In genomic region chr14:101918125-101918989, GRCh38 we compare ENCODE assay signal across 2 cellular contexts.
TF ChIP-seq lines count a peak whose summit lies in the region.

No MANE protein-coding gene starts in this region.

TF ChIP-seq in SK-N-SH, 30 proteins besides CTCF, POLR2A, EP300 and RAD21 (continued from another document):
- TF ChIP-seq, protein P1, sequence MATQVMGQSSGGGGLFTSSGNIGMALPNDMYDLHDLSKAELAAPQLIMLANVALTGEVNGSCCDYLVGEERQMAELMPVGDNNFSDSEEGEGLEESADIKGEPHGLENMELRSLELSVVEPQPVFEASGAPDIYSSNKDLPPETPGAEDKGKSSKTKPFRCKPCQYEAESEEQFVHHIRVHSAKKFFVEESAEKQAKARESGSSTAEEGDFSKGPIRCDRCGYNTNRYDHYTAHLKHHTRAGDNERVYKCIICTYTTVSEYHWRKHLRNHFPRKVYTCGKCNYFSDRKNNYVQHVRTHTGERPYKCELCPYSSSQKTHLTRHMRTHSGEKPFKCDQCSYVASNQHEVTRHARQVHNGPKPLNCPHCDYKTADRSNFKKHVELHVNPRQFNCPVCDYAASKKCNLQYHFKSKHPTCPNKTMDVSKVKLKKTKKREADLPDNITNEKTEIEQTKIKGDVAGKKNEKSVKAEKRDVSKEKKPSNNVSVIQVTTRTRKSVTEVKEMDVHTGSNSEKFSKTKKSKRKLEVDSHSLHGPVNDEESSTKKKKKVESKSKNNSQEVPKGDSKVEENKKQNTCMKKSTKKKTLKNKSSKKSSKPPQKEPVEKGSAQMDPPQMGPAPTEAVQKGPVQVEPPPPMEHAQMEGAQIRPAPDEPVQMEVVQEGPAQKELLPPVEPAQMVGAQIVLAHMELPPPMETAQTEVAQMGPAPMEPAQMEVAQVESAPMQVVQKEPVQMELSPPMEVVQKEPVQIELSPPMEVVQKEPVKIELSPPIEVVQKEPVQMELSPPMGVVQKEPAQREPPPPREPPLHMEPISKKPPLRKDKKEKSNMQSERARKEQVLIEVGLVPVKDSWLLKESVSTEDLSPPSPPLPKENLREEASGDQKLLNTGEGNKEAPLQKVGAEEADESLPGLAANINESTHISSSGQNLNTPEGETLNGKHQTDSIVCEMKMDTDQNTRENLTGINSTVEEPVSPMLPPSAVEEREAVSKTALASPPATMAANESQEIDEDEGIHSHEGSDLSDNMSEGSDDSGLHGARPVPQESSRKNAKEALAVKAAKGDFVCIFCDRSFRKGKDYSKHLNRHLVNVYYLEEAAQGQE (IDR thresholded peaks at IDR 0.05; ENCODE audit: low read depth, low read length): no peak
- no peak for TF ChIP-seq SIN3A (IDR thresholded peaks at IDR 0.05; ENCODE audit: borderline replicate concordance, low read depth, low read length)
- TF ChIP-seq, protein P2, sequence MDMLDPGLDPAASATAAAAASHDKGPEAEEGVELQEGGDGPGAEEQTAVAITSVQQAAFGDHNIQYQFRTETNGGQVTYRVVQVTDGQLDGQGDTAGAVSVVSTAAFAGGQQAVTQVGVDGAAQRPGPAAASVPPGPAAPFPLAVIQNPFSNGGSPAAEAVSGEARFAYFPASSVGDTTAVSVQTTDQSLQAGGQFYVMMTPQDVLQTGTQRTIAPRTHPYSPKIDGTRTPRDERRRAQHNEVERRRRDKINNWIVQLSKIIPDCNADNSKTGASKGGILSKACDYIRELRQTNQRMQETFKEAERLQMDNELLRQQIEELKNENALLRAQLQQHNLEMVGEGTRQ (IDR thresholded peaks at IDR 0.05; ENCODE audit: borderline replicate concordance, low read depth, low read length): no peak
- TF ChIP-seq, protein P3, sequence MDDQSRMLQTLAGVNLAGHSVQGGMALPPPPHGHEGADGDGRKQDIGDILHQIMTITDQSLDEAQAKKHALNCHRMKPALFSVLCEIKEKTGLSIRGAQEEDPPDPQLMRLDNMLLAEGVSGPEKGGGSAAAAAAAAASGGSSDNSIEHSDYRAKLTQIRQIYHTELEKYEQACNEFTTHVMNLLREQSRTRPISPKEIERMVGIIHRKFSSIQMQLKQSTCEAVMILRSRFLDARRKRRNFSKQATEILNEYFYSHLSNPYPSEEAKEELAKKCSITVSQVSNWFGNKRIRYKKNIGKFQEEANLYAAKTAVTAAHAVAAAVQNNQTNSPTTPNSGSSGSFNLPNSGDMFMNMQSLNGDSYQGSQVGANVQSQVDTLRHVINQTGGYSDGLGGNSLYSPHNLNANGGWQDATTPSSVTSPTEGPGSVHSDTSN (IDR thresholded peaks at IDR 0.05): no peak
- no peak for TF ChIP-seq ZBTB33 (IDR thresholded peaks at IDR 0.05; ENCODE audit: borderline replicate concordance, low read depth)
- no peak for TF ChIP-seq MXI1 (IDR thresholded peaks at IDR 0.05; ENCODE audit: low read depth, low read length)
- no peak for TF ChIP-seq JUND (IDR thresholded peaks at IDR 0.05)

TF ChIP-seq in SK-N-SH treated with all-trans-retinoic acid at 6 μM for 48 hours, 23 proteins besides CTCF, POLR2A, EP300 and RAD21 (continued from another document):
- TF ChIP-seq, protein P4, sequence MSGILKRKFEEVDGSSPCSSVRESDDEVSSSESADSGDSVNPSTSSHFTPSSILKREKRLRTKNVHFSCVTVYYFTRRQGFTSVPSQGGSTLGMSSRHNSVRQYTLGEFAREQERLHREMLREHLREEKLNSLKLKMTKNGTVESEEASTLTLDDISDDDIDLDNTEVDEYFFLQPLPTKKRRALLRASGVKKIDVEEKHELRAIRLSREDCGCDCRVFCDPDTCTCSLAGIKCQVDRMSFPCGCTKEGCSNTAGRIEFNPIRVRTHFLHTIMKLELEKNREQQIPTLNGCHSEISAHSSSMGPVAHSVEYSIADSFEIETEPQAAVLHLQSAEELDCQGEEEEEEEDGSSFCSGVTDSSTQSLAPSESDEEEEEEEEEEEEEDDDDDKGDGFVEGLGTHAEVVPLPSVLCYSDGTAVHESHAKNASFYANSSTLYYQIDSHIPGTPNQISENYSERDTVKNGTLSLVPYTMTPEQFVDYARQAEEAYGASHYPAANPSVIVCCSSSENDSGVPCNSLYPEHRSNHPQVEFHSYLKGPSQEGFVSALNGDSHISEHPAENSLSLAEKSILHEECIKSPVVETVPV (CRISPR knock-in tag; IDR thresholded peaks at IDR 0.05): no peak
- TF ChIP-seq OSR1 (CRISPR knock-in tag; IDR thresholded peaks at IDR 0.05): no peak
- no peak for TF ChIP-seq SNAI2 (CRISPR knock-in tag; IDR thresholded peaks at IDR 0.05)
- TF ChIP-seq, protein P5, sequence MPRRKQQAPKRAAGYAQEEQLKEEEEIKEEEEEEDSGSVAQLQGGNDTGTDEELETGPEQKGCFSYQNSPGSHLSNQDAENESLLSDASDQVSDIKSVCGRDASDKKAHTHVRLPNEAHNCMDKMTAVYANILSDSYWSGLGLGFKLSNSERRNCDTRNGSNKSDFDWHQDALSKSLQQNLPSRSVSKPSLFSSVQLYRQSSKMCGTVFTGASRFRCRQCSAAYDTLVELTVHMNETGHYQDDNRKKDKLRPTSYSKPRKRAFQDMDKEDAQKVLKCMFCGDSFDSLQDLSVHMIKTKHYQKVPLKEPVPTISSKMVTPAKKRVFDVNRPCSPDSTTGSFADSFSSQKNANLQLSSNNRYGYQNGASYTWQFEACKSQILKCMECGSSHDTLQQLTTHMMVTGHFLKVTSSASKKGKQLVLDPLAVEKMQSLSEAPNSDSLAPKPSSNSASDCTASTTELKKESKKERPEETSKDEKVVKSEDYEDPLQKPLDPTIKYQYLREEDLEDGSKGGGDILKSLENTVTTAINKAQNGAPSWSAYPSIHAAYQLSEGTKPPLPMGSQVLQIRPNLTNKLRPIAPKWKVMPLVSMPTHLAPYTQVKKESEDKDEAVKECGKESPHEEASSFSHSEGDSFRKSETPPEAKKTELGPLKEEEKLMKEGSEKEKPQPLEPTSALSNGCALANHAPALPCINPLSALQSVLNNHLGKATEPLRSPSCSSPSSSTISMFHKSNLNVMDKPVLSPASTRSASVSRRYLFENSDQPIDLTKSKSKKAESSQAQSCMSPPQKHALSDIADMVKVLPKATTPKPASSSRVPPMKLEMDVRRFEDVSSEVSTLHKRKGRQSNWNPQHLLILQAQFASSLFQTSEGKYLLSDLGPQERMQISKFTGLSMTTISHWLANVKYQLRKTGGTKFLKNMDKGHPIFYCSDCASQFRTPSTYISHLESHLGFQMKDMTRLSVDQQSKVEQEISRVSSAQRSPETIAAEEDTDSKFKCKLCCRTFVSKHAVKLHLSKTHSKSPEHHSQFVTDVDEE (CRISPR knock-in tag; IDR thresholded peaks at IDR 0.05): no peak
- no peak for TF ChIP-seq ZNF8 (CRISPR knock-in tag; IDR thresholded peaks at IDR 0.05)
- no peak for TF ChIP-seq ARNTL (CRISPR knock-in tag; IDR thresholded peaks at IDR 0.05; ENCODE audit: borderline replicate concordance, low read depth)
- TF ChIP-seq ZNF70 (CRISPR knock-in tag; IDR thresholded peaks at IDR 0.05): no peak
- TF ChIP-seq TCF4 (CRISPR knock-in tag; IDR thresholded peaks at IDR 0.05; ENCODE audit: borderline replicate concordance): no peak
- no peak for TF ChIP-seq ZC3H10 (CRISPR knock-in tag; IDR thresholded peaks at IDR 0.05)
- TF ChIP-seq ZNF565 (CRISPR knock-in tag; conservative IDR thresholded peaks at IDR 0.05; ENCODE audit: low read depth): no peak
- TF ChIP-seq GLIS3 (CRISPR knock-in tag; IDR thresholded peaks at IDR 0.05): no peak
- no peak for TF ChIP-seq ESRRG (CRISPR knock-in tag; IDR thresholded peaks at IDR 0.05)
- no peak for TF ChIP-seq CSDC2 (CRISPR knock-in tag; IDR thresholded peaks at IDR 0.05)
- no peak for TF ChIP-seq BACH2 (CRISPR knock-in tag; IDR thresholded peaks at IDR 0.05; ENCODE audit: borderline replicate concordance)
